ENCODE assay signal across 16 cellular contexts in the genomic region with DNA sequence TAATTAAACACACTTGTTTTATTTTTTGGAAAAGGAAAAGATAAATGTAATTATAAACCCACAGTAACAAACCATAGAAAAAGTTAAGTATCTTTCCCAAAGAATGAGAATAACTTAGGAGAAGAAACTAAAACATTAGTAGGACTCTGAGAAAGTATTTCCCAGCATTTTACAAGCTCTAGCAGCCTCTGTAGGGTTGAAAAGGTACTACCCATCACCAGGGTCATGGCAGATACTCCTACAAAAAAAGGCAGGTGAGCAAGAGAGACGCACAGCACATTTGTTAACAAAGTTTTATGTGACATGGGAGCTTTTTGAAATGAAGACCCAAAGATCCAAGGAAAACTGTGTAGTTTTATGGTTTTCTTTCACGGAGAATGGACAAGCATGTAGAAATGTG.
DNase-seq lines count a peak whose midpoint lies in the region; ATAC-seq, FAIRE-seq and TF ChIP-seq lines count a peak whose summit lies in the region.
"Had no signal": no experiment of that assay in that cellular context is flagged by ENCODE, and none has a peak within 500 bp of the region (broad histone marks: within the 10 kb centered on the region; RNA-seq: fewer than 3 reads in every experiment).

No MANE protein-coding gene starts in this region.

- no peak for FAIRE-seq in HepG2 (lab: Jason Lieb, UNC)
- FAIRE-seq in H1 (lab: Jason Lieb, UNC): peak; percentile 96
- FAIRE-seq: RCC 7860 had no signal

- H2BK15ac ChIP-seq in H1 (ENCODE audit: low read length): no peak overlapping the region

- no peak overlapping the region for H3K14ac ChIP-seq in H1 (ENCODE audit: insufficient read length)

- TF ChIP-seq POLR2A in HepG2 (IDR thresholded peaks at IDR 0.05; ENCODE audit: insufficient read depth in 1 of 2, low read depth in 2 of 2, low read length in 2 of 2) (no peak), right lobe of liver (IDR thresholded peaks at IDR 0.05) (no peak), H1 (IDR thresholded peaks at IDR 0.05; ENCODE audit: control extremely low read depth in 1 of 2, low read depth in 2 of 2, low read length in 2 of 2) (no peak)

- no peak overlapping the region for H3K27ac Mint-ChIP-seq in type B pancreatic cell
- H3K27ac Mint-ChIP-seq in T-helper 2 cell treated with Interferon-gamma antibody and Interleukin-4, amounts not matched to agents 5 μg/mL and 100 μg/mL, for 36 hours: no peak overlapping the region
- H3K27ac Mint-ChIP-seq: activated T-helper 1 cell treated with anti-CD3 and anti-CD28 coated beads, Interleukin-12 subunit alpha, Interleukin-12 subunit beta, Interleukin-2, Interleukin-4 antibody, amounts not matched to agents 30 ng/mL and 10 ng/mL and 1 ng/mL, durations not matched to agents 14 hours and 24 hours and 36 hours; stimulated activated naive B cell treated with anti-CD40 and anti-IgM and Interleukin-4, amounts not matched to agents 10 μg/mL and 1 μg/mL and 100 μg/mL, for 72 hours had no signal

- H3K27me3 ChIP-seq in HepG2 (ENCODE audit: control insufficient read depth in 1 of 2, insufficient read depth in 2 of 2, low read length in 2 of 2) (no peaks in the 10 kb centered on the region), right lobe of liver (no peaks in the 10 kb centered on the region), H1 (replicated peaks in 1 of 4; ENCODE audit: control insufficient read depth in 3 of 4, extremely low read depth in 1 of 4, insufficient read depth in 3 of 4, low read length in 3 of 4) (no peaks in the 10 kb centered on the region)

- 28% methylated on average over 2 of the region's 2 CpGs for WGBS in HepG2 (ENCODE audit: low lambda C conversion rate)
- WGBS in right lobe of liver (ENCODE audit: insufficient coverage, low coverage, low lambda C conversion rate, missing lambda C conversion rate): 57% methylated on average over 2 of the region's 2 CpGs
- WGBS in H1 (ENCODE audit: extremely low coverage in 1 of 2, insufficient coverage in 1 of 2, insufficient read length in 1 of 2, insufficient replicate concordance in 2 of 2, low coverage in 1 of 2, low lambda C conversion rate in 2 of 2, missing lambda C conversion rate in 1 of 2), 2 experiments: 61% methylated on average over 2 of the region's 2 CpGs; no CpG with 5 or more reads in 1 of the 2 experiments

- no peak overlapping the region for H3K56ac ChIP-seq in H1 (replicated peaks; ENCODE audit: insufficient read length, low read depth, low read length)

- DNase-seq in HepG2 (ENCODE audit: low spot score): no peak
- DNase-seq in right lobe of liver: no peak
- no peak for DNase-seq in OCI-LY7 (ENCODE audit: low spot score)
- no peak for DNase-seq in H1 (ENCODE audit: low read depth in 1 of 2, low spot score in 2 of 2)
- DNase-seq in type B pancreatic cell (ENCODE audit: extremely low spot score, unreplicated experiment): no peak
- no peak for DNase-seq in T-helper 2 cell treated with Interferon-gamma antibody and Interleukin-4, amounts not matched to agents 5 μg/mL and 100 μg/mL, for 36 hours (ENCODE audit: low spot score)
- DNase-seq in globus pallidus (ENCODE audit: low spot score): no peak
- no peak for DNase-seq in left ventricle myocardium superior
- DNase-seq: activated CD4-positive, alpha-beta T cell treated with anti-CD3 and anti-CD28 coated beads, Interleukin-2, amount 50 U/mL, for 48 hours; EL; foreskin melanocyte; NCI-H2227 treated with DMSO at 0.1 percent for 48 hours; stimulated activated CD4-positive, alpha-beta T cell treated with anti-CD3 and anti-CD28 coated beads, Interleukin-4, amount 100 ng/mL, for 24 hours; stimulated activated naive B cell treated with anti-CD40 and anti-IgM and Interleukin-4, amounts not matched to agents 10 μg/mL and 1 μg/mL and 100 μg/mL, for 72 hours had no signal

- no peak overlapping the region for H2AK5ac ChIP-seq in H1 (ENCODE audit: low read depth, low read length)

- intact Hi-C loops in HepG2 (cut with micrococcal nuclease; ENCODE audit: unreplicated experiment): loop anchor here (10.0 kb wide), 1 partner anchor 269 kb away; no protein-coding TSS in a partner anchor
- intact Hi-C loops in right lobe of liver (cut with DNase I): no loop called here
- intact Hi-C loops in OCI-LY7 (cut with micrococcal nuclease; ENCODE audit: unreplicated experiment): no loop called here
- intact Hi-C loops in left ventricle myocardium superior (cut with micrococcal nuclease): no loop called here

- no peak overlapping the region for H3K27ac ChIP-seq in HepG2 (ENCODE audit: extremely low read length, insufficient read depth, low read length)
- no peak overlapping the region for H3K27ac ChIP-seq in right lobe of liver
- no peak overlapping the region for H3K27ac ChIP-seq in OCI-LY7 (ENCODE audit: low read depth, low read length, poor library complexity, severe bottlenecking)
- H3K27ac ChIP-seq in H1 (ENCODE audit: low read depth, low read length): no peak overlapping the region

- no peak overlapping the region for H3K23ac ChIP-seq in H1 (ENCODE audit: insufficient read length)

- CTCF ChIA-PET in HepG2 (lab: Yijun Ruan, JAX; ENCODE audit: low intra/inter-chr PET ratio, low total read pairs): interaction anchor here (1.6 kb wide), 1 partner anchor 271 kb away, joined by 7 read pairs; no protein-coding TSS in a partner anchor
- CTCF ChIA-PET in OCI-LY7 (lab: Charles Lee; ENCODE audit: unreplicated experiment): no interaction called here
- CTCF ChIA-PET in H1 (lab: Charles Lee; ENCODE audit: partially characterized antibody): interaction anchor here (0.6 to 1.8 kb wide), 5 partner anchors 9 to 273 kb away, joined by 3 to 8 read pairs (median 4); no protein-coding TSS in a partner anchor

- no peak overlapping the region for H3K4me3 Mint-ChIP-seq in type B pancreatic cell
- no peak overlapping the region for H3K4me3 Mint-ChIP-seq in T-helper 2 cell treated with Interferon-gamma antibody and Interleukin-4, amounts not matched to agents 5 μg/mL and 100 μg/mL, for 36 hours
- H3K4me3 Mint-ChIP-seq: activated T-helper 1 cell treated with anti-CD3 and anti-CD28 coated beads, Interleukin-12 subunit alpha, Interleukin-12 subunit beta, Interleukin-2, Interleukin-4 antibody, amounts not matched to agents 30 ng/mL and 10 ng/mL and 1 ng/mL, durations not matched to agents 14 hours and 24 hours and 36 hours; stimulated activated naive B cell treated with anti-CD40 and anti-IgM and Interleukin-4, amounts not matched to agents 10 μg/mL and 1 μg/mL and 100 μg/mL, for 72 hours had no signal

- in situ Hi-C loops in HepG2 (cut with HindIII; ENCODE audit: extremely low pct_ligation_motif_present, low pct_unique_long_range_greater_than_20kb): no loop called here

- BruUV-seq in HepG2 (replicated peaks; lab: Mats Ljungman, UMichigan) (no TSS peak), OCI-LY7 (replicated peaks; lab: Mats Ljungman, UMichigan) (no TSS peak)

- H2BK5ac ChIP-seq in H1 (ENCODE audit: low read depth, low read length): no peak overlapping the region

- peaks cover 52% of the 10 kb centered on the region for H3K4me1 ChIP-seq in HepG2 (ENCODE audit: insufficient read depth, low read length)
- peaks cover 0 to 3% (median 0%) of the 10 kb centered on the region in 4 donors for H3K4me1 ChIP-seq in right lobe of liver
- no peaks in the 10 kb centered on the region for H3K4me1 ChIP-seq in OCI-LY7 (ENCODE audit: insufficient read depth, low read length, poor library complexity, severe bottlenecking)
- peaks cover 3 to 8% (median 5%) of the 10 kb centered on the region in 4 experiments; a peak in 5 of 7 replicates for H3K4me1 ChIP-seq in H1 (replicated peaks in 1 of 4; ENCODE audit: control insufficient read depth in 3 of 4, insufficient read depth in 4 of 4, low read length in 3 of 4)

- peaks cover 2% of the 10 kb centered on the region; the same call in 1 of the 2 replicates for H3K23me2 ChIP-seq in H1 (ENCODE audit: low read depth, low read length)

- H4K91ac ChIP-seq in H1 (replicated peaks; ENCODE audit: insufficient read length, low read length): no peak overlapping the region

- ATAC-seq in HepG2: peak; percentile 68
- no peak for ATAC-seq in right lobe of liver
- no peak for ATAC-seq in left ventricle myocardium superior
- ATAC-seq: stimulated activated naive B cell treated with anti-CD40 and anti-IgM and Interleukin-4, amounts not matched to agents 10 μg/mL and 1 μg/mL and 100 μg/mL, for 72 hours had no signal

- H3K4me1 Mint-ChIP-seq in type B pancreatic cell (ENCODE audit: unreplicated experiment): peaks cover 28% of the 10 kb centered on the region
- peaks cover 8% of the 10 kb centered on the region for H3K4me1 Mint-ChIP-seq in T-helper 2 cell treated with Interferon-gamma antibody and Interleukin-4, amounts not matched to agents 5 μg/mL and 100 μg/mL, for 36 hours (ENCODE audit: low read depth)

- H4K5ac ChIP-seq in H1 (ENCODE audit: insufficient read length, low read depth, low read length): no peak overlapping the region

- H2BK120ac ChIP-seq in H1 (replicated peaks; ENCODE audit: low read depth, low read length): no peak overlapping the region

- H3K9me3 ChIP-seq in HepG2 (ENCODE audit: low read length) (no peaks in the 10 kb centered on the region), right lobe of liver (no peaks in the 10 kb centered on the region), OCI-LY7 (ENCODE audit: low read length) (no peaks in the 10 kb centered on the region), H1 (ENCODE audit: insufficient read depth in 2 of 2, low read depth in 1 of 2, low read length in 1 of 2) (no peaks in the 10 kb centered on the region)

- H3K27me3 Mint-ChIP-seq in type B pancreatic cell: no peaks in the 10 kb centered on the region
- H3K27me3 Mint-ChIP-seq in T-helper 2 cell treated with Interferon-gamma antibody and Interleukin-4, amounts not matched to agents 5 μg/mL and 100 μg/mL, for 36 hours (ENCODE audit: low read depth): peaks cover 54% of the 10 kb centered on the region

- H3K79me2 ChIP-seq in HepG2 (ENCODE audit: insufficient read depth, low read length): no peaks in the 10 kb centered on the region
- H3K79me2 ChIP-seq in OCI-LY7 (ENCODE audit: insufficient read depth, low read depth, low read length): no peaks in the 10 kb centered on the region
- H3K79me2 ChIP-seq in H1 (ENCODE audit: control insufficient read depth in 1 of 2, insufficient read depth in 2 of 2, low read length in 2 of 2): no peaks in the 10 kb centered on the region

- H2BK20ac ChIP-seq in H1 (ENCODE audit: low read length): no peak overlapping the region

- no peaks in the 10 kb centered on the region for H3K9me3 Mint-ChIP-seq in type B pancreatic cell
- no peaks in the 10 kb centered on the region for H3K9me3 Mint-ChIP-seq in T-helper 2 cell treated with Interferon-gamma antibody and Interleukin-4, amounts not matched to agents 5 μg/mL and 100 μg/mL, for 36 hours
- H3K9me3 Mint-ChIP-seq: activated T-helper 1 cell treated with anti-CD3 and anti-CD28 coated beads, Interleukin-12 subunit alpha, Interleukin-12 subunit beta, Interleukin-2, Interleukin-4 antibody, amounts not matched to agents 30 ng/mL and 10 ng/mL and 1 ng/mL, durations not matched to agents 14 hours and 24 hours and 36 hours; stimulated activated naive B cell treated with anti-CD40 and anti-IgM and Interleukin-4, amounts not matched to agents 10 μg/mL and 1 μg/mL and 100 μg/mL, for 72 hours had no signal

- no peak for TF ChIP-seq EP300 in HepG2 (IDR thresholded peaks at IDR 0.05; ENCODE audit: low read depth in 2 of 2, low read length in 2 of 2)
- no peak for TF ChIP-seq EP300 in HepG2 (CRISPR knock-in tag; IDR thresholded peaks at IDR 0.05; ENCODE audit: borderline replicate concordance)
- no peak for TF ChIP-seq EP300 in H1 (IDR thresholded peaks at IDR 0.05; ENCODE audit: borderline replicate concordance in 1 of 2, low read depth in 2 of 2, low read length in 2 of 2)

- H3K4me3 ChIP-seq in HepG2 (replicated peaks in 1 of 3; ENCODE audit: insufficient read depth in 1 of 3, low read depth in 2 of 3, low read length in 3 of 3): no peak overlapping the region
- no peak overlapping the region for H3K4me3 ChIP-seq in right lobe of liver
- H3K4me3 ChIP-seq in OCI-LY7 (ENCODE audit: low read depth, low read length, poor library complexity, severe bottlenecking): no peak overlapping the region
- no peak overlapping the region for H3K4me3 ChIP-seq in H1 (ENCODE audit: extremely low read depth in 1 of 4, insufficient read depth in 2 of 4, low read depth in 3 of 4, low read length in 4 of 4)

- TF ChIP-seq RAD21 in HepG2 (CRISPR knock-in tag; IDR thresholded peaks at IDR 0.05) (peak; percentile 18; the same call in 1 of the 2 replicates), H1 (IDR thresholded peaks at IDR 0.05 in 1 of 2, conservative IDR thresholded peaks at IDR 0.05 in 1 of 2; ENCODE audit: low read depth in 2 of 2, low read length in 2 of 2) (peak; percentile 67 to 69)

- H3K4me2 ChIP-seq in HepG2 (ENCODE audit: low read depth, low read length): peak overlapping the region; percentile 47
- no peak overlapping the region for H3K4me2 ChIP-seq in OCI-LY7 (ENCODE audit: low read length)
- H3K4me2 ChIP-seq in H1 (ENCODE audit: insufficient read depth in 1 of 2, low read depth in 2 of 2, low read length in 2 of 2): no peak overlapping the region

- no peak overlapping the region for H4K8ac ChIP-seq in H1 (ENCODE audit: extremely low read depth, insufficient read depth, low read length)

- H3K79me1 ChIP-seq in H1 (ENCODE audit: low read depth, low read length): no peaks in the 10 kb centered on the region

- POLR2A ChIA-PET in HepG2 (lab: Yijun Ruan, JAX) (no interaction called here), OCI-LY7 (lab: Charles Lee) (interaction anchor here (0.7 kb wide), 1 partner anchor 686 kb away, joined by 3 read pairs; no protein-coding TSS in a partner anchor), H1 (lab: Charles Lee; ENCODE audit: partially characterized antibody) (no interaction called here)

- H3K9ac ChIP-seq in HepG2 (ENCODE audit: insufficient read depth, low read depth, low read length) (no peak overlapping the region), H1 (replicated peaks in 1 of 4; ENCODE audit: extremely low read depth in 1 of 4, low read depth in 3 of 4, low read length in 3 of 4) (no peak overlapping the region)

- H2AFZ ChIP-seq in HepG2 (ENCODE audit: low read length): no peak overlapping the region
- H2AFZ ChIP-seq in OCI-LY7 (ENCODE audit: low read length): no peak overlapping the region
- peak overlapping the region; percentile 96 for H2AFZ ChIP-seq in H1 (ENCODE audit: low read length)

- H2BK12ac ChIP-seq in H1 (ENCODE audit: low read depth, low read length): no peak overlapping the region

- no peaks in the 10 kb centered on the region for H3K36me3 Mint-ChIP-seq in type B pancreatic cell
- no peaks in the 10 kb centered on the region for H3K36me3 Mint-ChIP-seq in T-helper 2 cell treated with Interferon-gamma antibody and Interleukin-4, amounts not matched to agents 5 μg/mL and 100 μg/mL, for 36 hours (ENCODE audit: low read depth)
- H3K36me3 Mint-ChIP-seq: stimulated activated naive B cell treated with anti-CD40 and anti-IgM and Interleukin-4, amounts not matched to agents 10 μg/mL and 1 μg/mL and 100 μg/mL, for 72 hours had no signal

- no peak overlapping the region for H3K4ac ChIP-seq in H1 (replicated peaks; ENCODE audit: insufficient read length, low read depth, low read length)

- no peak overlapping the region for H3K18ac ChIP-seq in H1 (ENCODE audit: extremely low read depth, low read length)

- TF ChIP-seq CTCF in HepG2 (CRISPR knock-in tag; IDR thresholded peaks at IDR 0.05) (peak; percentile 50), right lobe of liver (IDR thresholded peaks at IDR 0.05) (peak in 2 of 4 donors; percentile 14), OCI-LY7 (conservative IDR thresholded peaks at IDR 0.05; ENCODE audit: low read length) (peak; percentile 26; the same call in 1 of the 2 replicates), H1 (IDR thresholded peaks at IDR 0.05; ENCODE audit: control extremely low read depth in 1 of 3, insufficient read depth in 1 of 3, low read depth in 1 of 3, low read length in 3 of 3) (peak in 2 of 3 experiments; percentile 35 to 63; a peak in 3 of 4 replicates), type B pancreatic cell (conservative IDR thresholded peaks at IDR 0.05) (peak; percentile 37)

- H3K36me3 ChIP-seq in HepG2 (replicated peaks in 1 of 2; ENCODE audit: control insufficient read depth in 1 of 2, insufficient read depth in 2 of 2, low read length in 2 of 2) (no peaks in the 10 kb centered on the region), right lobe of liver (no peaks in the 10 kb centered on the region), OCI-LY7 (ENCODE audit: insufficient read depth, low read length) (no peaks in the 10 kb centered on the region), H1 (ENCODE audit: control insufficient read depth in 2 of 4, insufficient read depth in 4 of 4, low read length in 3 of 4) (no peaks in the 10 kb centered on the region)

- H3K9me2 ChIP-seq in OCI-LY7 (ENCODE audit: insufficient read depth, low read length): 0 out of 2 replicates have a peak, but pooled peaks cover 3% of the 10 kb centered on the region

- no peaks in the 10 kb centered on the region for H4K20me1 ChIP-seq in HepG2 (ENCODE audit: insufficient read depth, low read length)
- H4K20me1 ChIP-seq in OCI-LY7 (ENCODE audit: insufficient read depth, low read length): no peaks in the 10 kb centered on the region
- H4K20me1 ChIP-seq in H1 (replicated peaks in 1 of 2; ENCODE audit: control insufficient read depth in 1 of 2, insufficient read depth in 2 of 2, low read length in 2 of 2): no peaks in the 10 kb centered on the region

Comparison
In these comparisons a context has a peak if more than half of its experiments do, and no peak if none do; other contexts are left out.
1. Of the 41 proteins assayed by ChIP-seq in both HepG2 and H1: peak only in HepG2: none; only in H1: none; in both: CTCF and RAD21; in neither: 39.